In the genomic region with DNA sequence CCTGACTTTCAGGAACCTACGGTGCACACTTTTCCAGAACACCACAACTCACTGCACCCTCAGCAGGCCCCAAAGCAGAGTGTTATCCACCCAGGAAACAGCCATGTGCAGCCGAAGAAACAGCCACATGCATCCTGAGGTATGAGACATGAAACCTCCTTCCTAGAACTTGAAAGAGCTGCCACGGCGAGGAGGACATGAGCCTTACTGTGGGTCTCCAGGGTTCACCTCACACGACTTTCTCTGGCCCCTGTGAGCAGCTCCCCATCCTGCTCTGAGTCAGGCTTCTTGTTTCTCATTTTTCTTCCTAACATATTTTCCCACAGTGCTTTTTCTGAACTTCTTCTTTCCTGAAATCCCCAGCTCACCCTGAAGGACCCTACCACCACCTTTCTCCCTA, we compare ENCODE assay signal across 25 cellular contexts. TPM values are rescaled to one million over a fixed set of nuclear protein-coding genes. Genes with fewer than 3 reads are reported as not detected.
A peak's percentile ranks its signal among the peaks of the same experiment; 100 is the strongest.
DNase-seq lines count a peak whose midpoint lies in the region; ATAC-seq, FAIRE-seq and TF ChIP-seq lines count a peak whose summit lies in the region.
"Had no signal": no experiment of that assay in that cellular context is flagged by ENCODE, and none has a peak within 500 bp of the region (broad histone marks: within the 10 kb centered on the region; RNA-seq: fewer than 3 reads in every experiment).

No MANE protein-coding gene starts in this region.

- peaks cover 0 to 17% of the 10 kb centered on the region in 2 experiments; a peak in 3 of 5 replicates for H3K4me1 ChIP-seq in K562 (replicated peaks in 1 of 2; ENCODE audit: control insufficient read depth in 2 of 2, insufficient read depth in 2 of 2, low read length in 2 of 2)
- peaks cover 17 to 29% of the 10 kb centered on the region in 2 experiments for H3K4me1 ChIP-seq in neutrophil (ENCODE audit: control insufficient read depth in 1 of 2, insufficient read depth in 1 of 2, low read depth in 1 of 2, low read length in 1 of 2)
- H3K4me1 ChIP-seq: A549, prostate gland, SJCRH30 had no signal

- H3K36me3 ChIP-seq in K562 (ENCODE audit: control insufficient read depth, insufficient read depth, low read length): no peaks in the 10 kb centered on the region
- no peaks in the 10 kb centered on the region for H3K36me3 ChIP-seq in neutrophil
- H3K36me3 ChIP-seq: prostate gland, SJCRH30, transverse colon had no signal

- peak overlapping the region; percentile 63 for H2AFZ ChIP-seq in K562 (ENCODE audit: low read depth, low read length)

- no peaks in the 10 kb centered on the region for H3K79me2 ChIP-seq in K562 (ENCODE audit: control insufficient read depth, insufficient read depth, low read length)

- H4K20me1 ChIP-seq in K562 (replicated peaks; ENCODE audit: control insufficient read depth, insufficient read depth, low read length): no peaks in the 10 kb centered on the region

- intact Hi-C loops in activated CD4-positive, alpha-beta memory T cell treated with anti-CD3 and anti-CD28 coated beads for 36 hours (cut with micrococcal nuclease): loop anchor here (5.0 kb wide), 2 partner anchors 35 to 605 kb away; a partner anchor contains a TSS
- intact Hi-C loops in K562 (cut with micrococcal nuclease): no loop called here

- H3K9me3 Mint-ChIP-seq in activated CD4-positive, alpha-beta memory T cell treated with anti-CD3 and anti-CD28 coated beads for 36 hours: no peaks in the 10 kb centered on the region
- no peaks in the 10 kb centered on the region for H3K9me3 Mint-ChIP-seq in activated CD4-positive, alpha-beta memory T cell treated with anti-CD3 and anti-CD28 coated beads, Interleukin-2, amount 10 ng/mL, durations not matched to agents 7 days and 5 days
- H3K9me3 Mint-ChIP-seq: CD8-positive, alpha-beta T cell; T-cell had no signal

- no peak overlapping the region for H3K27ac Mint-ChIP-seq in activated CD4-positive, alpha-beta memory T cell treated with anti-CD3 and anti-CD28 coated beads for 36 hours
- no peak overlapping the region for H3K27ac Mint-ChIP-seq in activated CD4-positive, alpha-beta memory T cell treated with anti-CD3 and anti-CD28 coated beads, Interleukin-2, amount 10 ng/mL, durations not matched to agents 7 days and 5 days
- H3K27ac Mint-ChIP-seq: CD8-positive, alpha-beta T cell; T-cell had no signal

- TF ChIP-seq EP300 in K562 (IDR thresholded peaks at IDR 0.05; ENCODE audit: low read length): no peak

- TF ChIP-seq CTCF in HL-60 (IDR thresholded peaks at IDR 0.05; ENCODE audit: insufficient read depth, low read length) (no peak), K562 (IDR thresholded peaks at IDR 0.05 in 2 of 3, conservative IDR thresholded peaks at IDR 0.05 in 1 of 3; ENCODE audit: insufficient read depth in 2 of 3, low read depth in 1 of 3, low read length in 3 of 3) (no peak), neutrophil (IDR thresholded peaks at IDR 0.05) (no peak)

- BruUV-seq in K562 (replicated peaks; lab: Mats Ljungman, UMichigan): no TSS peak

- no peak overlapping the region for H3K4me3 Mint-ChIP-seq in activated CD4-positive, alpha-beta memory T cell treated with anti-CD3 and anti-CD28 coated beads for 36 hours
- H3K4me3 Mint-ChIP-seq in activated CD4-positive, alpha-beta memory T cell treated with anti-CD3 and anti-CD28 coated beads, Interleukin-2, amount 10 ng/mL, durations not matched to agents 7 days and 5 days: no peak overlapping the region
- H3K4me3 Mint-ChIP-seq: CD8-positive, alpha-beta T cell; T-cell had no signal

- H3K9ac ChIP-seq in K562 (ENCODE audit: insufficient read depth in 1 of 2, low read depth in 2 of 2, low read length in 2 of 2): no peak overlapping the region

- no peak for FAIRE-seq in K562 (lab: Jason Lieb, UNC)
- FAIRE-seq: A549, H1, islet of Langerhans had no signal

- in situ Hi-C loops in K562 (cut with MboI): no loop called here

- no peak overlapping the region for H3K4me2 ChIP-seq in K562 (ENCODE audit: insufficient read depth, low read length)
- H3K4me2 ChIP-seq: A549 had no signal

- no peak for TF ChIP-seq RAD21 in K562 (CRISPR knock-in tag; conservative IDR thresholded peaks at IDR 0.05 in 1 of 2, IDR thresholded peaks at IDR 0.05 in 1 of 2)

- POLR2A ChIA-PET in activated CD4-positive, alpha-beta memory T cell treated with anti-CD3 and anti-CD28 coated beads for 36 hours (lab: Charles Lee): interaction anchor here (0.5 kb wide), 1 partner anchor 487 kb away, joined by 3 read pairs; no protein-coding TSS in a partner anchor
- POLR2A ChIA-PET in activated CD4-positive, alpha-beta memory T cell treated with anti-CD3 and anti-CD28 coated beads, Interleukin-2, amount 10 ng/mL, durations not matched to agents 7 days and 5 days (lab: Charles Lee): interaction anchor here (1.4 to 1.9 kb wide), 3 partner anchors 15 to 57 kb away, joined by 3 to 5 read pairs (median 4); a partner anchor contains a TSS
- POLR2A ChIA-PET in K562 (lab: Yijun Ruan, JAX): interaction anchor here (1.6 kb wide), 1 partner anchor 14 kb away, joined by 5 read pairs; no protein-coding TSS in a partner anchor

- H3K4me3 ChIP-seq in HL-60 (replicated peaks; ENCODE audit: insufficient read depth, low read length) (no peak overlapping the region), K562 (no peak overlapping the region), neutrophil (ENCODE audit: low read depth in 1 of 2, low read length in 1 of 2) (no peak overlapping the region)
- H3K4me3 ChIP-seq: A549, prostate gland, SJCRH30, transverse colon had no signal

- peaks cover 29% of the 10 kb centered on the region for H3K27me3 Mint-ChIP-seq in activated CD4-positive, alpha-beta memory T cell treated with anti-CD3 and anti-CD28 coated beads for 36 hours
- H3K27me3 Mint-ChIP-seq in activated CD4-positive, alpha-beta memory T cell treated with anti-CD3 and anti-CD28 coated beads, Interleukin-2, amount 10 ng/mL, durations not matched to agents 7 days and 5 days: peaks cover 15% of the 10 kb centered on the region

- no peaks in the 10 kb centered on the region for H3K27me3 ChIP-seq in HL-60 (ENCODE audit: insufficient read depth, poor library complexity, severe bottlenecking)
- H3K27me3 ChIP-seq in K562 (ENCODE audit: control insufficient read depth in 2 of 2, insufficient read depth in 2 of 2, low read length in 2 of 2): peaks cover 0 to 2% of the 10 kb centered on the region in 2 experiments; a peak in 1 of 5 replicates
- H3K27me3 ChIP-seq in neutrophil: no peaks in the 10 kb centered on the region
- H3K27me3 ChIP-seq: SJCRH30, transverse colon had no signal

- CTCF ChIA-PET in activated CD4-positive, alpha-beta memory T cell treated with anti-CD3 and anti-CD28 coated beads for 36 hours (lab: Charles Lee): interaction anchor here (1.3 to 2.6 kb wide), 2 partner anchors 166 to 243 kb away, joined by 5 to 9 read pairs; no protein-coding TSS in a partner anchor
- CTCF ChIA-PET in activated CD4-positive, alpha-beta memory T cell treated with anti-CD3 and anti-CD28 coated beads, Interleukin-2, amount 10 ng/mL, durations not matched to agents 7 days and 5 days (lab: Charles Lee): interaction anchor here (1.0 to 1.4 kb wide), 3 partner anchors 18 to 165 kb away, joined by 3 to 4 read pairs (median 3); no protein-coding TSS in a partner anchor
- CTCF ChIA-PET in K562 (lab: Yijun Ruan, JAX; ENCODE audit: low intra/inter-chr PET ratio): no interaction called here

- no peaks in the 10 kb centered on the region for H3K36me3 Mint-ChIP-seq in activated CD4-positive, alpha-beta memory T cell treated with anti-CD3 and anti-CD28 coated beads for 36 hours
- H3K36me3 Mint-ChIP-seq in activated CD4-positive, alpha-beta memory T cell treated with anti-CD3 and anti-CD28 coated beads, Interleukin-2, amount 10 ng/mL, durations not matched to agents 7 days and 5 days (ENCODE audit: low read depth): no peaks in the 10 kb centered on the region
- H3K36me3 Mint-ChIP-seq: CD8-positive, alpha-beta T cell; T-cell had no signal

- H3K9me3 ChIP-seq in K562 (replicated peaks; ENCODE audit: control insufficient read depth, insufficient read depth, low read depth, low read length): no peaks in the 10 kb centered on the region; the same call in 1 of the 2 replicates
- no peaks in the 10 kb centered on the region for H3K9me3 ChIP-seq in neutrophil
- H3K9me3 ChIP-seq: A549, prostate gland, SJCRH30, transverse colon had no signal

- H3K4me1 Mint-ChIP-seq in activated CD4-positive, alpha-beta memory T cell treated with anti-CD3 and anti-CD28 coated beads for 36 hours (ENCODE audit: low read depth): peaks cover 24% of the 10 kb centered on the region
- H3K4me1 Mint-ChIP-seq in activated CD4-positive, alpha-beta memory T cell treated with anti-CD3 and anti-CD28 coated beads, Interleukin-2, amount 10 ng/mL, durations not matched to agents 7 days and 5 days: peaks cover 36% of the 10 kb centered on the region

- peak; percentile 31 for DNase-seq in activated CD4-positive, alpha-beta memory T cell treated with anti-CD3 and anti-CD28 coated beads for 36 hours
- DNase-seq in activated CD4-positive, alpha-beta memory T cell treated with anti-CD3 and anti-CD28 coated beads, Interleukin-2, amount 10 ng/mL, durations not matched to agents 7 days and 5 days: no peak
- DNase-seq in HL-60 (ENCODE audit: low read depth in 1 of 2, low spot score in 1 of 2) (no peak), K562 (ENCODE audit: extremely low read depth in 1 of 4, low spot score in 3 of 4) (no peak), NCI-H1105 (lab: John Stamatoyannopoulos, UW) (no peak)
- no peak for DNase-seq in NK-92 treated with Interleukin-12 subunit alpha and Interleukin-12 subunit beta, amount 100 ng/mL, for 24 hours (lab: John Stamatoyannopoulos, UW)
- DNase-seq: CD8-positive, alpha-beta T cell; effector memory CD4-positive, alpha-beta T cell; glutamatergic neuron; left ventricle myocardium superior; MM.1S; NCI-H1436 treated with DMSO at 0.1 percent for 48 hours; NCI-H2081 treated with DMSO at 0.1 percent for 48 hours; nucleus accumbens; SJCRH30; stimulated activated CD4-positive, alpha-beta T cell treated with anti-CD3 and anti-CD28 coated beads, Interleukin-4, amount 100 ng/mL, for 1 hour; T-cell; transverse colon had no signal

- 42% methylated on average over 5 of the region's 5 CpGs for WGBS in K562 (ENCODE audit: insufficient coverage, low coverage, missing lambda C conversion rate)

- H3K9me1 ChIP-seq in K562 (ENCODE audit: control insufficient read depth, insufficient read depth, low read length): no peaks in the 10 kb centered on the region

- TF ChIP-seq POLR2A in K562 (conservative IDR thresholded peaks at IDR 0.05): no peak

- H3K27ac ChIP-seq in HL-60 (replicated peaks) (peak overlapping the region; percentile 78), K562 (ENCODE audit: extremely low read depth, low read depth, low read length) (no peak overlapping the region), neutrophil (peak overlapping the region; percentile 53)
- H3K27ac ChIP-seq: A549, prostate gland, SJCRH30, transverse colon had no signal

- ATAC-seq in K562: no peak; the same call in 2 of the 3 replicates
- no peak for ATAC-seq in HG03469 (IDR thresholded peaks at IDR 0.05; ENCODE audit: unreplicated experiment)
- ATAC-seq: A549; CD8-positive, alpha-beta T cell; left ventricle myocardium superior; sciatic nerve; T-cell had no signal

RNA-seq across cellular contexts. Expression of a gene that starts 33.8 kb away (rescaled TPM):
- total RNA-seq in activated CD4-positive, alpha-beta memory T cell treated with anti-CD3 and anti-CD28 coated beads for 36 hours: under 1 TPM; 0.36 to 0.52 TPM
- total RNA-seq in activated CD4-positive, alpha-beta memory T cell treated with anti-CD3 and anti-CD28 coated beads, Interleukin-2, amount 10 ng/mL, durations not matched to agents 7 days and 5 days: 1 to 10 TPM; 6.7 to 6.9 TPM
- total RNA-seq in K562 (2011; cell fraction: chromatin; rRNA removed; ENCODE audit: low replicate concordance): 0.23 and 0.53 TPM in 2 replicates
- 0.26 and 0.50 TPM in 2 replicates for total RNA-seq in K562 (2011; cell fraction: nucleolus; rRNA removed)
- total RNA-seq in K562 (2011; cell fraction: nucleoplasm; rRNA removed): not detected in 2 replicates
- total RNA-seq in K562 (2014; rRNA removed): 0.12 TPM in 1 of 2 replicates, not detected in the other
- total RNA-seq in K562 (2014; rRNA removed; fragmentation: Illumina TruSeq; extraction: Trizol): 0.04 TPM in 1 of 2 replicates, not detected in the other
- 0.04 and 0.07 TPM in 2 replicates for total RNA-seq in K562 (2015; rRNA removed; fragmentation: Illumina TruSeq; extraction: Trizol)
- 0.04 TPM in 2 replicates for total RNA-seq in K562 (2021)
- polyA plus RNA-seq in K562 (2011; rRNA removed): 0.18 TPM in 1 of 2 replicates, not detected in the other
- polyA plus RNA-seq in K562 (2011; cell fraction: cytosol; rRNA removed): 0.18 TPM in 1 of 2 replicates, not detected in the other
- polyA plus RNA-seq in K562 (2011; cell fraction: nucleus; rRNA removed): 0.08 and 0.37 TPM in 2 replicates
- polyA plus RNA-seq in K562 (2012): 0.04 TPM in 1 of 2 replicates, not detected in the other
- polyA plus RNA-seq in K562 (2014; fragmentation: Illumina TruSeq; extraction: Trizol): 0.03 TPM in 1 of 2 replicates, not detected in the other
- under 1 TPM in 1 of 2 experiments, not detected in 1; 0.01 TPM for polyA plus RNA-seq in K562 (2014; fragmentation: Nextera tagmentation; extraction: Ambion mirVana)
- polyA plus RNA-seq in K562 (2014; rRNA removed): 0.07 and 0.09 TPM in 2 replicates
- polyA minus RNA-seq in K562 (2011; rRNA and poly(A)+ RNA removed): 0.56 TPM in 1 of 2 replicates, not detected in the other
- polyA minus RNA-seq in K562 (2011; cell fraction: cytosol; rRNA and poly(A)+ RNA removed): not detected in 2 replicates
- 0.22 and 0.40 TPM in 2 replicates for polyA minus RNA-seq in K562 (2011; cell fraction: nucleus; rRNA and poly(A)+ RNA removed)

Comparison
In these comparisons a context has a peak if more than half of its experiments do, and no peak if none do; other contexts are left out.
1. RNA of a gene that starts 33.8 kb away (total RNA-seq): 6.7 to 6.9 TPM in activated CD4-positive, alpha-beta memory T cell treated with anti-CD3 and anti-CD28 coated beads, Interleukin-2, amount 10 ng/mL, durations not matched to agents 7 days and 5 days; 0.36 to 0.52 TPM in activated CD4-positive, alpha-beta memory T cell treated with anti-CD3 and anti-CD28 coated beads for 36 hours and 0.04 to 0.53 TPM in K562; every median in the first group is over 4 times any median in the second.